1 cellular context compared by ENCODE assay signal in the genomic region with DNA sequence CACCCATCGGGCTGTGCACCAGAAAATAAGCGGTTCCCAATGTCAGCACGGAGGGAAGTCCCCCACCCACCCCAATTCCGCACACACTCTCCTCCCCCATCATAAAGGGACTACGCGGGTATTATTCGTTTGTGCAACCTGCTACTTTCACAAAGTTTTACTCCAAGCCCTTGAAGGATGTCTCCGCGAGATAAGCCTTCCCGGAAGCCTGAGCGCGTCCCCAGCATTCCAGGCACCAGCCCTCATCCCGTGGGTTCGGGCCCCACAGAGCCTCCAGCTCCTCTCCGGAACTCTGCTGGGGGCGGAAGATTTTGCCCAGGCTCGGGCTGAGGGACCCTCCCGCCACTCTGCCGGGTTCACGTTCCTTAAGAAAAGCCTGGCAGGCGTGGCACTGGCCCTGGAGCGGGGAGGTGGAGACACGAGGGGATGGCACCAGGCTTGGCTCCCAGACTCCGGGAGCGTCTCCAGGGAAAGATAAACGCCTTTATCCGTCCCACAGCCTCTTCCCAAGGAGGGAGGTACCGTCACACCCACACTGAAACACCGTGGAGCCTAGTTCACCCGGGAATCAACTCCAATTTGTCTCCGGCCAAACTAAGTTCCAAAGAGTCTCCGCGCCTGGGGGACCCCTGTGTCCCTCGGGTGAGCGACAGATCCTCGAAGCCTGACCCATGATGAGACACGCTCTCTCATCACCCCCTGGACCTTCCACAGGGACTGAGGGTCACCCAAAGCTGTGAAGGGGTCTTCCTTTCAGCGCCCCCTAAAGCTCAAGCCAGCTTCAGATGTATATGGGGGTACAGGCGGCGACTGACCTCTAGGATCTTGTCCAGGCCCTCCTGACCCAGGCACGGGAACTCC.
TF ChIP-seq lines count a peak whose summit lies in the region.

No MANE protein-coding gene starts in this region.

TF ChIP-seq in K562, 482 proteins besides CTCF, POLR2A, EP300 and RAD21 (continued from another document):
- TF ChIP-seq SAP30 (IDR thresholded peaks at IDR 0.05; ENCODE audit: borderline replicate concordance, insufficient read depth, low read depth, low read length, poor library complexity, severe bottlenecking) = peak; percentile 73
- TF ChIP-seq, protein P1, sequence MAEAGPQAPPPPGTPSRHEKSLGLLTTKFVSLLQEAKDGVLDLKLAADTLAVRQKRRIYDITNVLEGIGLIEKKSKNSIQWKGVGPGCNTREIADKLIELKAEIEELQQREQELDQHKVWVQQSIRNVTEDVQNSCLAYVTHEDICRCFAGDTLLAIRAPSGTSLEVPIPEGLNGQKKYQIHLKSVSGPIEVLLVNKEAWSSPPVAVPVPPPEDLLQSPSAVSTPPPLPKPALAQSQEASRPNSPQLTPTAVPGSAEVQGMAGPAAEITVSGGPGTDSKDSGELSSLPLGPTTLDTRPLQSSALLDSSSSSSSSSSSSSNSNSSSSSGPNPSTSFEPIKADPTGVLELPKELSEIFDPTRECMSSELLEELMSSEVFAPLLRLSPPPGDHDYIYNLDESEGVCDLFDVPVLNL (CRISPR knock-in tag; IDR thresholded peaks at IDR 0.05; ENCODE audit: low read depth) = no peak
- peak; percentile 31; the same call in 1 of the 2 replicates for TF ChIP-seq EGR1 (conservative IDR thresholded peaks at IDR 0.05)
- no peak for TF ChIP-seq SMAD1 (IDR thresholded peaks at IDR 0.05; ENCODE audit: low read depth, low read length, partially characterized antibody)
- TF ChIP-seq MYC (IDR thresholded peaks at IDR 0.05; ENCODE audit: low read depth, low read length) = peak; percentile 51; the same call in 1 of the 2 replicates
- TF ChIP-seq MYC (CRISPR knock-in tag; IDR thresholded peaks at IDR 0.05; ENCODE audit: borderline replicate concordance, low read depth) = no peak
- peak; percentile 30; the same call in 1 of the 2 replicates for TF ChIP-seq SMARCA4 (IDR thresholded peaks at IDR 0.05)
- no peak for TF ChIP-seq MTA2 (IDR thresholded peaks at IDR 0.05; ENCODE audit: low read depth)
- TF ChIP-seq, protein P2, sequence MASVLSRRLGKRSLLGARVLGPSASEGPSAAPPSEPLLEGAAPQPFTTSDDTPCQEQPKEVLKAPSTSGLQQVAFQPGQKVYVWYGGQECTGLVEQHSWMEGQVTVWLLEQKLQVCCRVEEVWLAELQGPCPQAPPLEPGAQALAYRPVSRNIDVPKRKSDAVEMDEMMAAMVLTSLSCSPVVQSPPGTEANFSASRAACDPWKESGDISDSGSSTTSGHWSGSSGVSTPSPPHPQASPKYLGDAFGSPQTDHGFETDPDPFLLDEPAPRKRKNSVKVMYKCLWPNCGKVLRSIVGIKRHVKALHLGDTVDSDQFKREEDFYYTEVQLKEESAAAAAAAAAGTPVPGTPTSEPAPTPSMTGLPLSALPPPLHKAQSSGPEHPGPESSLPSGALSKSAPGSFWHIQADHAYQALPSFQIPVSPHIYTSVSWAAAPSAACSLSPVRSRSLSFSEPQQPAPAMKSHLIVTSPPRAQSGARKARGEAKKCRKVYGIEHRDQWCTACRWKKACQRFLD (CRISPR knock-in tag; IDR thresholded peaks at IDR 0.05) = peak; percentile 27; the same call in 1 of the 2 replicates
- no peak for TF ChIP-seq ZNF143 (CRISPR knock-in tag; IDR thresholded peaks at IDR 0.05)
- peak; percentile 56; the same call in 1 of the 2 replicates for TF ChIP-seq RBFOX2 (IDR thresholded peaks at IDR 0.05; ENCODE audit: low read depth, low read length)
- TF ChIP-seq ELF1 (tag; IDR thresholded peaks at IDR 0.05) = peak; percentile 68; the same call in 1 of the 2 replicates
- no peak for TF ChIP-seq TBP (optimal IDR thresholded peaks at IDR 0.05; ENCODE audit: low read depth, low read length)
- 0 out of 2 replicates have a peak, but pooled peaks have one; percentile 8 for TF ChIP-seq DPF2 (IDR thresholded peaks at IDR 0.05)
- peak; percentile 56 for TF ChIP-seq CXXC5 (CRISPR knock-in tag; IDR thresholded peaks at IDR 0.05)
- TF ChIP-seq TBL1XR1 (IDR thresholded peaks at IDR 0.05; ENCODE audit: low read length in 2 of 2) = peak in 1 of 2 experiments; percentile 58; a peak in 1 of 4 replicates
- TF ChIP-seq STAT5A (IDR thresholded peaks at IDR 0.05; ENCODE audit: borderline replicate concordance, low read length) = 0 out of 2 replicates have a peak, but pooled peaks have one; percentile 15
- TF ChIP-seq TCF3 (CRISPR knock-in tag; IDR thresholded peaks at IDR 0.05) = peak; percentile 39; the same call in 1 of the 2 replicates
- TF ChIP-seq CBFA2T3 (IDR thresholded peaks at IDR 0.05) = peak; percentile 38; the same call in 1 of the 2 replicates
- peak in 1 of 2 experiments; percentile 20; a peak in 1 of 4 replicates for TF ChIP-seq TEAD1 (CRISPR knock-in tag; IDR thresholded peaks at IDR 0.05)
- TF ChIP-seq MAZ (CRISPR knock-in tag; conservative IDR thresholded peaks at IDR 0.05 in 1 of 2, IDR thresholded peaks at IDR 0.05 in 1 of 2) = peak in 1 of 2 experiments; percentile 19; a peak in 1 of 4 replicates
- peak; percentile 53 for TF ChIP-seq RBBP5 (IDR thresholded peaks at IDR 0.05; ENCODE audit: borderline replicate concordance, insufficient read depth, low read length, poor library complexity, severe bottlenecking)
- peak; percentile 54 for TF ChIP-seq ARID1B (IDR thresholded peaks at IDR 0.05)
- peak; percentile 63; the same call in 1 of the 2 replicates for TF ChIP-seq ZSCAN29 (IDR thresholded peaks at IDR 0.05)
- TF ChIP-seq, protein P3, sequence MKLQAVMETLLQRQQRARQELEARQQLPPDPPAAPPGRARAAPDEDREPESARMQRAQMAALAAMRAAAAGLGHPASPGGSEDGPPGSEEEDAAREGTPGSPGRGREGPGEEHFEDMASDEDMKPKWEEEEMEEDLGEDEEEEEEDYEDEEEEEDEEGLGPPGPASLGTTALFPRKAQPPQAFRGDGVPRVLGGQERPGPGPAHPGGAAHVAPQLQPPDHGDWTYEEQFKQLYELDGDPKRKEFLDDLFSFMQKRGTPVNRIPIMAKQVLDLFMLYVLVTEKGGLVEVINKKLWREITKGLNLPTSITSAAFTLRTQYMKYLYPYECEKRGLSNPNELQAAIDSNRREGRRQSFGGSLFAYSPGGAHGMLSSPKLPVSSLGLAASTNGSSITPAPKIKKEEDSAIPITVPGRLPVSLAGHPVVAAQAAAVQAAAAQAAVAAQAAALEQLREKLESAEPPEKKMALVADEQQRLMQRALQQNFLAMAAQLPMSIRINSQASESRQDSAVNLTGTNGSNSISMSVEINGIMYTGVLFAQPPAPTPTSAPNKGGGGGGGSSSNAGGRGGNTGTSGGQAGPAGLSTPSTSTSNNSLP (IDR thresholded peaks at IDR 0.05; ENCODE audit: borderline replicate concordance, low read depth, low read length) = 0 out of 2 replicates have a peak, but pooled peaks have one; percentile 37
- TF ChIP-seq ZBTB17 (CRISPR knock-in tag; IDR thresholded peaks at IDR 0.05) = 0 out of 2 replicates have a peak, but pooled peaks have one; percentile 30
- TF ChIP-seq CREM (IDR thresholded peaks at IDR 0.05; ENCODE audit: low read depth) = 0 out of 2 replicates have a peak, but pooled peaks have one; percentile 4
- peak; percentile 76 for TF ChIP-seq SMAD4 (CRISPR knock-in tag; conservative IDR thresholded peaks at IDR 0.05)
- TF ChIP-seq ZNF12 (CRISPR knock-in tag; IDR thresholded peaks at IDR 0.05) = peak; percentile 9; the same call in 1 of the 2 replicates
- TF ChIP-seq CTBP1 (IDR thresholded peaks at IDR 0.05; ENCODE audit: borderline replicate concordance) = peak; percentile 46; the same call in 1 of the 2 replicates
- TF ChIP-seq ZNF561 (CRISPR knock-in tag; conservative IDR thresholded peaks at IDR 0.05) = no peak
- TF ChIP-seq MTF1 (CRISPR knock-in tag; IDR thresholded peaks at IDR 0.05; ENCODE audit: borderline replicate concordance) = no peak
- TF ChIP-seq TOE1 (IDR thresholded peaks at IDR 0.05; ENCODE audit: borderline replicate concordance) = 0 out of 2 replicates have a peak, but pooled peaks have one; percentile 31
- TF ChIP-seq TOE1 (CRISPR knock-in tag; IDR thresholded peaks at IDR 0.05; ENCODE audit: borderline replicate concordance, low read depth) = no peak
- no peak for TF ChIP-seq SAFB2 (IDR thresholded peaks at IDR 0.05; ENCODE audit: borderline replicate concordance, low read depth, low read length, severe bottlenecking)
- TF ChIP-seq KDM5B (IDR thresholded peaks at IDR 0.05; ENCODE audit: insufficient replicate concordance, low read depth, low read length) = peak; percentile 65
- no peak for TF ChIP-seq BDP1 (IDR thresholded peaks at IDR 0.05; ENCODE audit: insufficient read depth, insufficient read length)
- peak; percentile 74 for TF ChIP-seq POLR2G (IDR thresholded peaks at IDR 0.05; ENCODE audit: low read depth, low read length)
- no peak for TF ChIP-seq CC2D1A (IDR thresholded peaks at IDR 0.05)
- TF ChIP-seq NR2C1 (IDR thresholded peaks at IDR 0.05) = no peak
- no peak for TF ChIP-seq NR2C1 (tag; IDR thresholded peaks at IDR 0.05)
- TF ChIP-seq, protein P4, sequence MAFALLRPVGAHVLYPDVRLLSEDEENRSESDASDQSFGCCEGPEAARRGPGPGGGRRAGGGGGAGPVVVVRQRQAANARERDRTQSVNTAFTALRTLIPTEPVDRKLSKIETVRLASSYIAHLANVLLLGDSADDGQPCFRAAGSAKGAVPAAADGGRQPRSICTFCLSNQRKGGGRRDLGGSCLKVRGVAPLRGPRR (CRISPR knock-in tag; IDR thresholded peaks at IDR 0.05) = no peak
- TF ChIP-seq ETV1 (tag; conservative IDR thresholded peaks at IDR 0.05; ENCODE audit: low read depth) = peak; percentile 34; the same call in 1 of the 2 replicates
